Comparison of ENCODE assay signal across 1 cellular context in the genomic region with DNA sequence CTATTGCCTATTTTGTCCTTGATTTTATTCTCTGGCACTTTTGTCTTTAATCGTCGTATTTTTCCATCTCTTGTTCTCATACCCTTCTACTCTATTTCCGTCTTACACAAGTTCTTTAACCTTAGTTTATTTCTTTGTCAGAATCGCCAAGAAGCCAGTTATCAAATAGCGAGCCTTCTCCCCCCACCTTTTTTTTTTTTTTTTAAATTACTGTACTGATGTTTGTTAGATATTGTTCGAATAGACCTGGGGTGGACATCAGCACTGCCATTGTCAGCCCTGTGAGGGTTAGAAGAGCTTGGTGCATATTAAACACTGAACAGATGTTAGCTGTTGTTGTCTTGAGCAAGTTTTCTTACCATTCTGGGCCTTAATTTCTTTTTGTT.
TF ChIP-seq lines count a peak whose summit lies in the region.

No MANE protein-coding gene starts in this region.

TF ChIP-seq in GM23338, 12 proteins besides CTCF, POLR2A, EP300 and RAD21 (continued from another document):
- TF ChIP-seq, protein P1, sequence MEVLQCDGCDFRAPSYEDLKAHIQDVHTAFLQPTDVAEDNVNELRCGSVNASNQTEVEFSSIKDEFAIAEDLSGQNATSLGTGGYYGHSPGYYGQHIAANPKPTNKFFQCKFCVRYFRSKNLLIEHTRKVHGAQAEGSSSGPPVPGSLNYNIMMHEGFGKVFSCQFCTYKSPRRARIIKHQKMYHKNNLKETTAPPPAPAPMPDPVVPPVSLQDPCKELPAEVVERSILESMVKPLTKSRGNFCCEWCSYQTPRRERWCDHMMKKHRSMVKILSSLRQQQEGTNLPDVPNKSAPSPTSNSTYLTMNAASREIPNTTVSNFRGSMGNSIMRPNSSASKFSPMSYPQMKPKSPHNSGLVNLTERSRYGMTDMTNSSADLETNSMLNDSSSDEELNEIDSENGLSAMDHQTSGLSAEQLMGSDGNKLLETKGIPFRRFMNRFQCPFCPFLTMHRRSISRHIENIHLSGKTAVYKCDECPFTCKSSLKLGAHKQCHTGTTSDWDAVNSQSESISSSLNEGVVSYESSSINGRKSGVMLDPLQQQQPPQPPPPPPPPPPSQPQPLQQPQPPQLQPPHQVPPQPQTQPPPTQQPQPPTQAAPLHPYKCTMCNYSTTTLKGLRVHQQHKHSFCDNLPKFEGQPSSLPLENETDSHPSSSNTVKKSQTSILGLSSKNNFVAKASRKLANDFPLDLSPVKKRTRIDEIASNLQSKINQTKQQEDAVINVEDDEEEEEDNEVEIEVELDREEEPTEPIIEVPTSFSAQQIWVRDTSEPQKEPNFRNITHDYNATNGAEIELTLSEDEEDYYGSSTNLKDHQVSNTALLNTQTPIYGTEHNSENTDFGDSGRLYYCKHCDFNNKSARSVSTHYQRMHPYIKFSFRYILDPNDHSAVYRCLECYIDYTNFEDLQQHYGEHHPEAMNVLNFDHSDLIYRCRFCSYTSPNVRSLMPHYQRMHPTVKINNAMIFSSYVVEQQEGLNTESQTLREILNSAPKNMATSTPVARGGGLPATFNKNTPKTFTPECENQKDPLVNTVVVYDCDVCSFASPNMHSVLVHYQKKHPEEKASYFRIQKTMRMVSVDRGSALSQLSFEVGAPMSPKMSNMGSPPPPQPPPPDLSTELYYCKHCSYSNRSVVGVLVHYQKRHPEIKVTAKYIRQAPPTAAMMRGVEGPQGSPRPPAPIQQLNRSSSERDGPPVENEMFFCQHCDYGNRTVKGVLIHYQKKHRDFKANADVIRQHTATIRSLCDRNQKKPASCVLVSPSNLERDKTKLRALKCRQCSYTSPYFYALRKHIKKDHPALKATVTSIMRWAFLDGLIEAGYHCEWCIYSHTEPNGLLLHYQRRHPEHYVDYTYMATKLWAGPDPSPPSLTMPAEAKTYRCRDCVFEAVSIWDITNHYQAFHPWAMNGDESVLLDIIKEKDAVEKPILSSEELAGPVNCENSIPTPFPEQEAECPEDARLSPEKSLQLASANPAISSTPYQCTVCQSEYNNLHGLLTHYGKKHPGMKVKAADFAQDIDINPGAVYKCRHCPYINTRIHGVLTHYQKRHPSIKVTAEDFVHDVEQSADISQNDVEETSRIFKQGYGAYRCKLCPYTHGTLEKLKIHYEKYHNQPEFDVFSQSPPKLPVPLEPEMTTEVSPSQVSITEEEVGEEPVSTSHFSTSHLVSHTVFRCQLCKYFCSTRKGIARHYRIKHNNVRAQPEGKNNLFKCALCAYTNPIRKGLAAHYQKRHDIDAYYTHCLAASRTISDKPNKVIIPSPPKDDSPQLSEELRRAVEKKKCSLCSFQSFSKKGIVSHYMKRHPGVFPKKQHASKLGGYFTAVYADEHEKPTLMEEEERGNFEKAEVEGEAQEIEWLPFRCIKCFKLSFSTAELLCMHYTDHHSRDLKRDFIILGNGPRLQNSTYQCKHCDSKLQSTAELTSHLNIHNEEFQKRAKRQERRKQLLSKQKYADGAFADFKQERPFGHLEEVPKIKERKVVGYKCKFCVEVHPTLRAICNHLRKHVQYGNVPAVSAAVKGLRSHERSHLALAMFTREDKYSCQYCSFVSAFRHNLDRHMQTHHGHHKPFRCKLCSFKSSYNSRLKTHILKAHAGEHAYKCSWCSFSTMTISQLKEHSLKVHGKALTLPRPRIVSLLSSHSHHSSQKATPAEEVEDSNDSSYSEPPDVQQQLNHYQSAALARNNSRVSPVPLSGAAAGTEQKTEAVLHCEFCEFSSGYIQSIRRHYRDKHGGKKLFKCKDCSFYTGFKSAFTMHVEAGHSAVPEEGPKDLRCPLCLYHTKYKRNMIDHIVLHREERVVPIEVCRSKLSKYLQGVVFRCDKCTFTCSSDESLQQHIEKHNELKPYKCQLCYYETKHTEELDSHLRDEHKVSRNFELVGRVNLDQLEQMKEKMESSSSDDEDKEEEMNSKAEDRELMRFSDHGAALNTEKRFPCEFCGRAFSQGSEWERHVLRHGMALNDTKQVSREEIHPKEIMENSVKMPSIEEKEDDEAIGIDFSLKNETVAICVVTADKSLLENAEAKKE (CRISPR knock-in tag; IDR thresholded peaks at IDR 0.05): no peak
- TF ChIP-seq EZH2 (IDR thresholded peaks at IDR 0.05; ENCODE audit: low read depth, unreplicated experiment) (no peak), EZH2phosphoT487 (IDR thresholded peaks at IDR 0.05; ENCODE audit: unreplicated experiment) (no peak), POLR2AphosphoS5 (IDR thresholded peaks at IDR 0.05; ENCODE audit: low read depth) (no peak)
TF ChIP-seq in GM23338: peak in this region for 0.
